8 cellular contexts compared by ENCODE assay signal in genomic region chr4:127586922-127587571, GRCh38. TPM values are rescaled to one million over a fixed set of nuclear protein-coding genes. Genes with fewer than 3 reads are reported as not detected.
DNase-seq lines count a peak whose midpoint lies in the region; ATAC-seq, FAIRE-seq and TF ChIP-seq lines count a peak whose summit lies in the region.

No MANE protein-coding gene starts in this region.

- H3K79me2 ChIP-seq in endothelial cell of umbilical vein (ENCODE audit: control insufficient read depth, insufficient read depth, low read length) = no peaks in the 10 kb centered on the region

- TF ChIP-seq POLR2A in endothelial cell of umbilical vein (IDR thresholded peaks at IDR 0.05; ENCODE audit: low read depth, low read length) = no peak

- peaks cover 4% of the 10 kb centered on the region for H3K4me1 Mint-ChIP-seq in osteocyte (ENCODE audit: unreplicated experiment)
- no peaks in the 10 kb centered on the region for H3K4me1 Mint-ChIP-seq in immature natural killer cell

- no peaks in the 10 kb centered on the region for H3K9me1 ChIP-seq in endothelial cell of umbilical vein (replicated peaks; ENCODE audit: control insufficient read depth, extremely low read depth, insufficient read depth, low read length)

- H3K36me3 Mint-ChIP-seq in osteocyte (ENCODE audit: unreplicated experiment) (no peaks in the 10 kb centered on the region), immature natural killer cell (peaks cover 0 to 4% (median 0%) of the 10 kb centered on the region in 3 donors)

- H3K4me3 ChIP-seq in NT2/D1 (ENCODE audit: insufficient read length, low read depth) = no peak overlapping the region
- H3K4me3 ChIP-seq in endothelial cell of umbilical vein (replicated peaks in 1 of 3; ENCODE audit: insufficient read depth in 1 of 3, low read depth in 1 of 3, low read length in 3 of 3) = no peak overlapping the region

- H3K27me3 ChIP-seq in NT2/D1 (ENCODE audit: insufficient read depth, insufficient read length) (no peaks in the 10 kb centered on the region), endothelial cell of umbilical vein (ENCODE audit: control insufficient read depth in 2 of 2, insufficient read depth in 2 of 2, low read length in 2 of 2) (no peaks in the 10 kb centered on the region)

- H3K4me1 ChIP-seq in NT2/D1 (ENCODE audit: insufficient read depth, insufficient read length) (no peaks in the 10 kb centered on the region), endothelial cell of umbilical vein (ENCODE audit: control insufficient read depth, extremely low read depth, insufficient read depth, low read length) (no peaks in the 10 kb centered on the region)

- intact Hi-C loops in endothelial cell of umbilical vein (cut with micrococcal nuclease) = no loop called here

- no peak overlapping the region for H2AFZ ChIP-seq in endothelial cell of umbilical vein (ENCODE audit: low read depth, low read length)

- POLR2A ChIA-PET in endothelial cell of umbilical vein (lab: Charles Lee) = no interaction called here

- DNase-seq in GDM1 (lab: John Stamatoyannopoulos, UW) (peak; percentile 24), GM20000 (ENCODE audit: low spot score) (peak; percentile 25), NT2/D1 (ENCODE audit: low read depth, low spot score) (peak; percentile 23), endothelial cell of umbilical vein (ENCODE audit: low read depth, low spot score) (peak; percentile 16), osteocyte (ENCODE audit: extremely low spot score, unreplicated experiment) (no peak), immature natural killer cell (no peak)
- DNase-seq in NK-92 treated with Interleukin-12 subunit alpha and Interleukin-12 subunit beta, amount 100 ng/mL, for 24 hours (lab: John Stamatoyannopoulos, UW) = no peak

- H3K9me3 ChIP-seq in NT2/D1 (ENCODE audit: insufficient read depth, low read length) = no peaks in the 10 kb centered on the region
- no peaks in the 10 kb centered on the region for H3K9me3 ChIP-seq in endothelial cell of umbilical vein (replicated peaks; ENCODE audit: control insufficient read depth, insufficient read depth, low read length)

- TF ChIP-seq CTCF in GM20000 (IDR thresholded peaks at IDR 0.05; ENCODE audit: extremely low read depth, missing control alignments) = peak; percentile 72
- TF ChIP-seq CTCF in endothelial cell of umbilical vein (IDR thresholded peaks at IDR 0.05; ENCODE audit: extremely low read depth in 1 of 2, insufficient read depth in 1 of 2, low read depth in 1 of 2, low read length in 2 of 2) = peak; percentile 36 to 65
- TF ChIP-seq CTCF in osteocyte (IDR thresholded peaks at IDR 0.05) = peak; percentile 85

- H3K4me2 ChIP-seq in endothelial cell of umbilical vein (ENCODE audit: insufficient read depth, low read length) = no peak overlapping the region

- H3K9me3 Mint-ChIP-seq in osteocyte (ENCODE audit: unreplicated experiment) (no peaks in the 10 kb centered on the region), immature natural killer cell (peaks cover 0 to 9% (median 1%) of the 10 kb centered on the region in 6 donors)

- H3K27ac Mint-ChIP-seq in osteocyte (ENCODE audit: unreplicated experiment) (no peak overlapping the region), immature natural killer cell (no peak overlapping the region)

- no peaks in the 10 kb centered on the region for H3K36me3 ChIP-seq in NT2/D1 (ENCODE audit: insufficient read depth, insufficient read length, low read length)
- no peaks in the 10 kb centered on the region for H3K36me3 ChIP-seq in endothelial cell of umbilical vein (ENCODE audit: control insufficient read depth in 2 of 2, extremely low read depth in 1 of 2, insufficient read depth in 2 of 2, low read length in 2 of 2)

- CTCF ChIA-PET in endothelial cell of umbilical vein (lab: Charles Lee) = interaction anchor here (1.0 to 2.0 kb wide), 14 partner anchors 8 to 158 kb away, joined by 3 to 33 read pairs (median 6); partner anchors contain the start of gene INTU

- H3K4me3 Mint-ChIP-seq in osteocyte (ENCODE audit: unreplicated experiment) (no peak overlapping the region), immature natural killer cell (no peak overlapping the region)

- peak; percentile 100 for ATAC-seq in HG03442 (IDR thresholded peaks at IDR 0.05; ENCODE audit: unreplicated experiment)

- H3K27me3 Mint-ChIP-seq in osteocyte (ENCODE audit: unreplicated experiment) (peaks cover 21% of the 10 kb centered on the region), immature natural killer cell (ENCODE audit: low read depth in 3 of 3) (peaks cover 0 to 3% (median 2%) of the 10 kb centered on the region in 3 donors)

- no peaks in the 10 kb centered on the region for H4K20me1 ChIP-seq in endothelial cell of umbilical vein (replicated peaks; ENCODE audit: control insufficient read depth, extremely low read depth, insufficient read depth, low read length)

- dilution Hi-C loops in endothelial cell of umbilical vein (cut with MboI; ENCODE audit: extremely low pct_ligation_motif_present, low sequenced_read_pairs) = no loop called here

- no peak overlapping the region for H3K27ac ChIP-seq in endothelial cell of umbilical vein (ENCODE audit: insufficient read depth, low read depth, low read length)

- peak; percentile 92 for FAIRE-seq in endothelial cell of umbilical vein (lab: Jason Lieb, UNC)

- H3K9ac ChIP-seq in NT2/D1 (ENCODE audit: insufficient read length, low read depth) (no peak overlapping the region), endothelial cell of umbilical vein (replicated peaks; ENCODE audit: extremely low read depth, insufficient read depth, low read length) (no peak overlapping the region)

- no TSS peak for BruUV-seq in endothelial cell of umbilical vein (replicated peaks; lab: Mats Ljungman, UMichigan)

TF ChIP-seq in endothelial cell of umbilical vein, 7 proteins besides CTCF, POLR2A, EP300 and RAD21:
- TF ChIP-seq JUN (IDR thresholded peaks at IDR 0.05; ENCODE audit: borderline replicate concordance, insufficient read depth, insufficient read length, low read depth) (no peak), EZH2 (IDR thresholded peaks at IDR 0.05; ENCODE audit: borderline replicate concordance, low read depth, low read length, severe bottlenecking) (no peak), MAX (IDR thresholded peaks at IDR 0.05; ENCODE audit: insufficient read depth, insufficient read length) (no peak), GATA2 (IDR thresholded peaks at IDR 0.05; ENCODE audit: insufficient read depth, insufficient read length, low read depth, low read length) (no peak), FOS (IDR thresholded peaks at IDR 0.05; ENCODE audit: borderline replicate concordance, insufficient read depth, low read length) (no peak), MYC (IDR thresholded peaks at IDR 0.05; ENCODE audit: low read depth, low read length) (no peak)

RNA-seq across cellular contexts. Expression of gene INTU, which starts 45.7 kb away (rescaled TPM):
- total RNA-seq in endothelial cell of umbilical vein = 4.3 and 5.4 TPM in 2 replicates
- polyA plus RNA-seq in endothelial cell of umbilical vein = 1.2 and 1.4 TPM in 2 replicates
- polyA plus RNA-seq in endothelial cell of umbilical vein (2011; cell fraction: cytosol; rRNA removed) = 0.94 and 1.2 TPM in 2 replicates
- 9.1 and 13.5 TPM in 2 replicates for polyA plus RNA-seq in endothelial cell of umbilical vein (2011; cell fraction: nucleus; rRNA removed)
- polyA plus RNA-seq in endothelial cell of umbilical vein (2012) = 2.2 and 2.5 TPM in 2 replicates
- polyA minus RNA-seq in endothelial cell of umbilical vein = 6.4 and 7.4 TPM in 2 replicates
- polyA minus RNA-seq in endothelial cell of umbilical vein (2011; cell fraction: cytosol; rRNA and poly(A)+ RNA removed) = 3.9 TPM
- polyA minus RNA-seq in endothelial cell of umbilical vein (2011; cell fraction: nucleus; rRNA and poly(A)+ RNA removed) = 7.6 and 11.6 TPM in 2 replicates
- total RNA-seq in osteocyte = 5.3 and 6.0 TPM in 2 replicates
- polyA plus RNA-seq in immature natural killer cell = under 1 TPM in 1 of 3 donors, not detected in 2; 0.21 TPM

Comparison
In these comparisons a context has a peak if more than half of its experiments do, and no peak if none do; other contexts are left out.
1. DNase-seq: peak in GDM1 (single experiment), GM20000 (single experiment), NT2/D1 (single experiment) and endothelial cell of umbilical vein (single experiment); none in osteocyte (single experiment), immature natural killer cell (0 of 3) and NK-92 treated with Interleukin-12 subunit alpha and Interleukin-12 subunit beta, amount 100 ng/mL, for 24 hours (single experiment).
2. Peak in every context shown above with its lines, with median percentiles within 50 percentile points of each other: CTCF ChIP-seq.